29 cellular contexts compared by ENCODE assay signal in the genomic region with DNA sequence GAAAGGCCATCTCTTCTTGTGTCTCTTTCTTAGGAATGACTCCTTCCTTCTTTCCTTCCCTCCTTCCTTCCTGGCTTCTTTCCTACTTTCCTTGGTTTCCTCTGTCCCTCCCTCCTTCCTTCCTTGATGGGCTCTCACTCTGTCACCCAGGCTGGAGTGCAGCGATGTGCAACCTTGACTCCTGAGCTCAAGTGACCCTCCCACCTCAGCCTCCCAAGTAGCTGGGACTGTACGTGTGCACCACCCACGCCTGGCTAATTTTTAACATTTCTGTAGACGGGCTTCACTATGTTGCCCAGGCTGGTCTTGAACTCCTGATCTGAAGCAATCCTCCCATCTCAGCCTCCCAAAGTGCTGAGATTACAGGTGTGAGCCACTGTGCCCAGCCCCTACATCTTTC. TPM values are rescaled to one million over a fixed set of nuclear protein-coding genes. Genes with fewer than 3 reads are reported as not detected.
"Had no signal": no experiment of that assay in that cellular context is flagged by ENCODE, and none has a peak within 500 bp of the region (broad histone marks: within the 10 kb centered on the region; RNA-seq: fewer than 3 reads in every experiment).

No MANE protein-coding gene starts in this region.

- H3K36me3 Mint-ChIP-seq: activated naive CD4-positive, alpha-beta T cell treated with anti-CD3 and anti-CD28 coated beads, Interleukin-2, amount 50 U/mL, for 72 hours; brain had no signal

- ATAC-seq: activated CD4-positive, alpha-beta T cell treated with anti-CD3 and anti-CD28 coated beads for 36 hours; activated naive CD4-positive, alpha-beta T cell treated with anti-CD3 and anti-CD28 coated beads, Interleukin-2, amount 50 U/mL, for 72 hours; activated T-cell treated with anti-CD3 and anti-CD28 coated beads, Interleukin-2, amount 50 U/mL, for 72 hours; esophagus mucosa had no signal

- H3K4me1 ChIP-seq: ascending aorta, breast epithelium, colonic mucosa had no signal

- H3K27ac Mint-ChIP-seq: activated CD4-positive, alpha-beta memory T cell treated with anti-CD3 and anti-CD28 coated beads, Interleukin-2, amount 10 ng/mL, durations not matched to agents 7 days and 5 days; activated CD4-positive, alpha-beta T cell treated with anti-CD3 and anti-CD28 coated beads for 36 hours; activated CD4-positive, alpha-beta T cell treated with anti-CD3 and anti-CD28 coated beads, Interleukin-2, amount 10 ng/mL, durations not matched to agents 24 days and 14 days; activated naive CD4-positive, alpha-beta T cell treated with anti-CD3 and anti-CD28 coated beads, Interleukin-2, amount 10 ng/mL, durations not matched to agents 7 days and 5 days; activated naive CD4-positive, alpha-beta T cell treated with anti-CD3 and anti-CD28 coated beads, Interleukin-2, amount 50 U/mL, for 72 hours; activated naive CD8-positive, alpha-beta T cell treated with anti-CD3 and anti-CD28 coated beads, Interleukin-2, amount 10 ng/mL, durations not matched to agents 7 days and 5 days; activated T-cell treated with anti-CD3 and anti-CD28 coated beads, Interleukin-2, amount 50 U/mL, for 24 hours; activated T-cell treated with anti-CD3 and anti-CD28 coated beads, Interleukin-2, amount 50 U/mL, for 72 hours; brain had no signal

- DNase-seq: activated CD4-positive, alpha-beta memory T cell treated with anti-CD3 and anti-CD28 coated beads, Interleukin-2, amount 10 ng/mL, durations not matched to agents 7 days and 5 days; activated CD4-positive, alpha-beta T cell treated with anti-CD3 and anti-CD28 coated beads for 36 hours; activated CD4-positive, alpha-beta T cell treated with anti-CD3 and anti-CD28 coated beads, Interleukin-2, amount 10 ng/mL, durations not matched to agents 24 days and 14 days; activated CD4-positive, alpha-beta T cell treated with anti-CD3 and anti-CD28 coated beads, Interleukin-2, amount 50 U/mL, for 4 hours; activated CD4-positive, CD25-positive, alpha-beta regulatory T cell; activated CD4-positive, CD25-positive, alpha-beta regulatory T cell treated with anti-CD3 and anti-CD28 coated beads, Interleukin-2, amount 50 U/mL, for 72 hours; activated CD8-positive, alpha-beta memory T cell treated with anti-CD3 and anti-CD28 coated beads, Interleukin-2, amount 50 U/mL, for 48 hours; activated gamma-delta T cell; activated naive CD4-positive, alpha-beta T cell; activated naive CD4-positive, alpha-beta T cell treated with anti-CD3 and anti-CD28 coated beads, Interleukin-2, amount 10 ng/mL, durations not matched to agents 7 days and 5 days; activated naive CD8-positive, alpha-beta T cell treated with anti-CD3 and anti-CD28 coated beads, Interleukin-2, amount 10 ng/mL, durations not matched to agents 7 days and 5 days; activated T-cell treated with anti-CD3 and anti-CD28 coated beads for 4 hours; activated T-cell treated with anti-CD3 and anti-CD28 coated beads, Interleukin-2, amount 50 U/mL, for 24 hours; activated T-cell treated with anti-CD3 and anti-CD28 coated beads, Interleukin-2, amount 50 U/mL, for 72 hours; central memory CD4-positive, alpha-beta T cell; cerebellar nuclear complex; colonic mucosa; effector CD8-positive, alpha-beta T cell; foreskin fibroblast; T-helper 2 cell had no signal

- H3K9me3 Mint-ChIP-seq: activated naive CD8-positive, alpha-beta T cell treated with anti-CD3 and anti-CD28 coated beads, Interleukin-2, amount 10 ng/mL, durations not matched to agents 7 days and 5 days; activated T-cell treated with anti-CD3 and anti-CD28 coated beads, Interleukin-2, amount 50 U/mL, for 24 hours had no signal

- H3K4me1 Mint-ChIP-seq: brain had no signal

- H3K27me3 ChIP-seq: ascending aorta, breast epithelium, colonic mucosa had no signal

- H3K27ac ChIP-seq: ascending aorta, breast epithelium, cardiac muscle cell, colonic mucosa had no signal

- H3K36me3 ChIP-seq: ascending aorta, breast epithelium, cardiac muscle cell, colonic mucosa had no signal

- H3K9me3 ChIP-seq: ascending aorta, breast epithelium, colonic mucosa had no signal

- FAIRE-seq: endometrium, frontal cortex had no signal

- H3K4me3 Mint-ChIP-seq: activated CD4-positive, alpha-beta memory T cell treated with anti-CD3 and anti-CD28 coated beads, Interleukin-2, amount 10 ng/mL, durations not matched to agents 7 days and 5 days; activated CD4-positive, alpha-beta T cell treated with anti-CD3 and anti-CD28 coated beads for 36 hours; activated CD4-positive, alpha-beta T cell treated with anti-CD3 and anti-CD28 coated beads, Interleukin-2, amount 10 ng/mL, durations not matched to agents 24 days and 14 days; activated naive CD4-positive, alpha-beta T cell treated with anti-CD3 and anti-CD28 coated beads, Interleukin-2, amount 10 ng/mL, durations not matched to agents 7 days and 5 days; activated naive CD8-positive, alpha-beta T cell treated with anti-CD3 and anti-CD28 coated beads, Interleukin-2, amount 10 ng/mL, durations not matched to agents 7 days and 5 days; activated T-cell treated with anti-CD3 and anti-CD28 coated beads, Interleukin-2, amount 50 U/mL, for 24 hours; activated T-cell treated with anti-CD3 and anti-CD28 coated beads, Interleukin-2, amount 50 U/mL, for 72 hours; brain had no signal

- H3K4me3 ChIP-seq: ascending aorta, breast epithelium, cardiac muscle cell, colonic mucosa had no signal

- H3K27me3 Mint-ChIP-seq: activated CD4-positive, alpha-beta T cell treated with anti-CD3 and anti-CD28 coated beads for 36 hours; activated T-cell treated with anti-CD3 and anti-CD28 coated beads, Interleukin-2, amount 50 U/mL, for 24 hours had no signal

RNA-seq across cellular contexts. Expression of a gene that starts 10.9 kb away (rescaled TPM):
- total RNA-seq: epithelial cell of proximal tubule had no signal
